In the genomic region with DNA sequence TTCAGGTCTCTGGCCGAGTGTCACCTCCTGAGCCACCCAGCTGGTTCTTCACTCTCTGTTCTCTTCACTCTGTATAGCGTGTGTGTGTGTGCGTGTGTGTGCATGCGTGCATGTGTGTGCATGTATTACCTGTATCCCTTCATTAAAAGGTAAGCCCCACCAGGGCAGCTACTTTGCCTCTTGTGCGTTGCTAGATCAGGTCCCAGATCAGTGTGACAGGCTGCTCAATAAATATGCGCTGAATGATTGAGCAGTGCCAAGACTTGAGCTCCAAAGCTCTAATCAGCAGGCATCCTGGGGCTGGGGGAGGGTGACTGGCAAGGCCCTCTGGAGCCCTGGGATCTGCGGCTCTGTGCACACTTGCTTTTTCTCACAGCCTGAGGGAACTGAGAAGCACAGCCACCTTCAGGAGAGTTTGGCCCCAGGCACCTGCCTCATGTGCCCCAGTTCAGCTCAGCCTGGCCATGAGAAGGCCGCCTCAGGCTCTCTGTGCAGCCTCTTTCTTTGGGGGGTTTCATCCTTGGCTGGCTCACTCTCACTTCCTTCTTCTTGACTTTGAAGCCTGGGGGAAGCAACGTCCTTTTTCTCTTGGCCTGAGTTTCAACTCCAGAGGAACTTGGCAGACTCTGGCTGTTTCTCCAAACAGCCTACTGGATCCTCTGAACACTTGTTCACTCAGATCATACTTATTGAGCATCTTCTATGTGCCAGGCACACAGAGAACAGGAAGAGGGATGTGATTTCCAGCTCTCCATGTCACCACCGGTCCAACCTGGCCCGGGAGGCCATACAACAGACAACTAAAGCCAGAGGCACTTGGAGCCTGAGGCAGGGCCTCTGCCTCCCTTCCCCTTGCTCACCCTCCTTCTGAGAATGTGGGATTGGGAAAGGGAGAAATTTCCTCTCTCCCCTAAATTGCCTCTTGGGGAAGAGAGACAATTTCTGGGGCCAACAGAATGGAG, we compare ENCODE assay signal across 1 cellular context.
TF ChIP-seq lines count a peak whose summit lies in the region.

No MANE protein-coding gene starts in this region.

TF ChIP-seq in K562, 482 proteins besides CTCF, POLR2A, EP300 and RAD21 (continued from another document):
- TF ChIP-seq, protein P1, sequence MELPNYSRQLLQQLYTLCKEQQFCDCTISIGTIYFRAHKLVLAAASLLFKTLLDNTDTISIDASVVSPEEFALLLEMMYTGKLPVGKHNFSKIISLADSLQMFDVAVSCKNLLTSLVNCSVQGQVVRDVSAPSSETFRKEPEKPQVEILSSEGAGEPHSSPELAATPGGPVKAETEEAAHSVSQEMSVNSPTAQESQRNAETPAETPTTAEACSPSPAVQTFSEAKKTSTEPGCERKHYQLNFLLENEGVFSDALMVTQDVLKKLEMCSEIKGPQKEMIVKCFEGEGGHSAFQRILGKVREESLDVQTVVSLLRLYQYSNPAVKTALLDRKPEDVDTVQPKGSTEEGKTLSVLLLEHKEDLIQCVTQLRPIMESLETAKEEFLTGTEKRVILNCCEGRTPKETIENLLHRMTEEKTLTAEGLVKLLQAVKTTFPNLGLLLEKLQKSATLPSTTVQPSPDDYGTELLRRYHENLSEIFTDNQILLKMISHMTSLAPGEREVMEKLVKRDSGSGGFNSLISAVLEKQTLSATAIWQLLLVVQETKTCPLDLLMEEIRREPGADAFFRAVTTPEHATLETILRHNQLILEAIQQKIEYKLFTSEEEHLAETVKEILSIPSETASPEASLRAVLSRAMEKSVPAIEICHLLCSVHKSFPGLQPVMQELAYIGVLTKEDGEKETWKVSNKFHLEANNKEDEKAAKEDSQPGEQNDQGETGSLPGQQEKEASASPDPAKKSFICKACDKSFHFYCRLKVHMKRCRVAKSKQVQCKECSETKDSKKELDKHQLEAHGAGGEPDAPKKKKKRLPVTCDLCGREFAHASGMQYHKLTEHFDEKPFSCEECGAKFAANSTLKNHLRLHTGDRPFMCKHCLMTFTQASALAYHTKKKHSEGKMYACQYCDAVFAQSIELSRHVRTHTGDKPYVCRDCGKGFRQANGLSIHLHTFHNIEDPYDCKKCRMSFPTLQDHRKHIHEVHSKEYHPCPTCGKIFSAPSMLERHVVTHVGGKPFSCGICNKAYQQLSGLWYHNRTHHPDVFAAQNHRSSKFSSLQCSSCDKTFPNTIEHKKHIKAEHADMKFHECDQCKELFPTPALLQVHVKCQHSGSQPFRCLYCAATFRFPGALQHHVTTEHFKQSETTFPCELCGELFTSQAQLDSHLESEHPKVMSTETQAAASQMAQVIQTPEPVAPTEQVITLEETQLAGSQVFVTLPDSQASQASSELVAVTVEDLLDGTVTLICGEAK (IDR thresholded peaks at IDR 0.05) = no peak
- TF ChIP-seq, protein P1 (CRISPR knock-in tag; IDR thresholded peaks at IDR 0.05) = no peak
- TF ChIP-seq DNMT1 (IDR thresholded peaks at IDR 0.05) (no peak), HNRNPLL (IDR thresholded peaks at IDR 0.05; ENCODE audit: low read depth, low read length, poor library complexity, severe bottlenecking) (no peak), PURB (CRISPR knock-in tag; IDR thresholded peaks at IDR 0.05; ENCODE audit: low read depth) (no peak), NR2C2 (CRISPR knock-in tag; IDR thresholded peaks at IDR 0.05) (no peak), NR2C2 (tag; IDR thresholded peaks at IDR 0.05) (peak; percentile 30; the same call in 1 of the 2 replicates), ZNF766 (CRISPR knock-in tag; conservative IDR thresholded peaks at IDR 0.05) (0 out of 2 replicates have a peak, but pooled peaks have one; percentile 30), ILK (tag; IDR thresholded peaks at IDR 0.05; ENCODE audit: borderline replicate concordance, low read depth) (no peak), ZNF316 (IDR thresholded peaks at IDR 0.05) (no peak)
- TF ChIP-seq, protein P2, sequence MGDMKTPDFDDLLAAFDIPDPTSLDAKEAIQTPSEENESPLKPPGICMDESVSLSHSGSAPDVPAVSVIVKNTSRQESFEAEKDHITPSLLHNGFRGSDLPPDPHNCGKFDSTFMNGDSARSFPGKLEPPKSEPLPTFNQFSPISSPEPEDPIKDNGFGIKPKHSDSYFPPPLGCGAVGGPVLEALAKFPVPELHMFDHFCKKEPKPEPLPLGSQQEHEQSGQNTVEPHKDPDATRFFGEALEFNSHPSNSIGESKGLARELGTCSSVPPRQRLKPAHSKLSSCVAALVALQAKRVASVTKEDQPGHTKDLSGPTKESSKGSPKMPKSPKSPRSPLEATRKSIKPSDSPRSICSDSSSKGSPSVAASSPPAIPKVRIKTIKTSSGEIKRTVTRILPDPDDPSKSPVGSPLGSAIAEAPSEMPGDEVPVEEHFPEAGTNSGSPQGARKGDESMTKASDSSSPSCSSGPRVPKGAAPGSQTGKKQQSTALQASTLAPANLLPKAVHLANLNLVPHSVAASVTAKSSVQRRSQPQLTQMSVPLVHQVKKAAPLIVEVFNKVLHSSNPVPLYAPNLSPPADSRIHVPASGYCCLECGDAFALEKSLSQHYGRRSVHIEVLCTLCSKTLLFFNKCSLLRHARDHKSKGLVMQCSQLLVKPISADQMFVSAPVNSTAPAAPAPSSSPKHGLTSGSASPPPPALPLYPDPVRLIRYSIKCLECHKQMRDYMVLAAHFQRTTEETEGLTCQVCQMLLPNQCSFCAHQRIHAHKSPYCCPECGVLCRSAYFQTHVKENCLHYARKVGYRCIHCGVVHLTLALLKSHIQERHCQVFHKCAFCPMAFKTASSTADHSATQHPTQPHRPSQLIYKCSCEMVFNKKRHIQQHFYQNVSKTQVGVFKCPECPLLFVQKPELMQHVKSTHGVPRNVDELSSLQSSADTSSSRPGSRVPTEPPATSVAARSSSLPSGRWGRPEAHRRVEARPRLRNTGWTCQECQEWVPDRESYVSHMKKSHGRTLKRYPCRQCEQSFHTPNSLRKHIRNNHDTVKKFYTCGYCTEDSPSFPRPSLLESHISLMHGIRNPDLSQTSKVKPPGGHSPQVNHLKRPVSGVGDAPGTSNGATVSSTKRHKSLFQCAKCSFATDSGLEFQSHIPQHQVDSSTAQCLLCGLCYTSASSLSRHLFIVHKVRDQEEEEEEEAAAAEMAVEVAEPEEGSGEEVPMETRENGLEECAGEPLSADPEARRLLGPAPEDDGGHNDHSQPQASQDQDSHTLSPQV (IDR thresholded peaks at IDR 0.05) = 0 out of 2 replicates have a peak, but pooled peaks have one; percentile 17
